8 cellular contexts compared by ENCODE assay signal in the genomic region with DNA sequence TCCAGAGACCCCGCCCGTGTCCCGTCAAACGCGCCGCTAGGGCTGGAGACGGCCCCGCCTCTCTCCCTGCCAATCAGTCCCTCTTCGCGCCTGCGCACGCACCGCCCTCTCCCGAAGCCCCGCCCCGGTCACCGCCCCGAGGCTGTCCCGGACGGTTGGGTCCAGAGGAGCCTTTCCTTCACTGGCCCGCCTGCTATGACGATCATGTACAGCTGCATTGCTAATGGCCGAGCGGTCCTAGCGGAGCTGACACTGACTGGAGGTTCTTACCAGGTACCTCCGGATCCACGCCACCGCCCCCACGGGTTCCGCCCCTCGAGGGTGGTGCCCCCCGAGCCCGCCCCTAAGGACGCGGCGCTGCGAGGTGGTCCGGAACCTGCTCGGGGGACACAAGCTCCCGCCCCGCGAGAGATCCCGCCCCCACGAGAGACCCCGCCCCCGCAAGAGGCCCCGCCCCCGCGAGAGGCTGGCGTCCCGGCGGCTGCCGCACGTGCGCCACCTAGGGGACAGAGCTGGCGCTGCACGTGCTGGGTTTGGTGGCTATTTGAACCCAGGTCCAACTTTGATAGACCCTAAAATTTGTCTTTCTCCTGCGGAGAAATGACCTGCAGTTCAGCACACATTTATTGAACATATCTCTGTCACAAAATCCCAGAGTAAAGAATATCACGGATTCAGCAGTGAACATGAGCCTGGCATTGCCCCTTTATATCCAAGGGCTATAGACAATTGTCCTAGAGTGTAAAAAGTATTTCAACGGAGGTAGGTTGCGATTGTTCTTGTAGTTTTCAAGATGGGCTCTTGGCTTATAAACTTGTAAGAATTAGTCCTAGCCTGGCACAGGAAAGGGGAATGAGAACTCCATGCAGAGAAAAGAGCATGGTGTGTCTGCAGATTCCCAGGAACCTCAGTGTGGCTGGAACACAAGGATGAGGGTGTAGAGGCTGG.
DNase-seq lines count a peak whose midpoint lies in the region; ATAC-seq and TF ChIP-seq lines count a peak whose summit lies in the region.

No MANE protein-coding gene starts in this region.

- H3K4me1 Mint-ChIP-seq in activated T-cell treated with anti-CD3 and anti-CD28 coated beads, Interleukin-2, amount 50 U/mL, for 72 hours (ENCODE audit: low read depth), result peaks cover 14% of the 10 kb centered on the region

- intact Hi-C loops in Panc1 (cut with micrococcal nuclease; ENCODE audit: unreplicated experiment), result no loop called here
- intact Hi-C loops in esophagus squamous epithelium (cut with DNase I), result loop anchor here (5.0 to 10.0 kb wide), 2 partner anchors 60 to 633 kb away; no protein-coding TSS in a partner anchor

- no TSS peak for BruUV-seq in Panc1 (replicated peaks; lab: Mats Ljungman, UMichigan)

- no peaks in the 10 kb centered on the region for H3K9me3 Mint-ChIP-seq in activated T-cell treated with anti-CD3 and anti-CD28 coated beads, Interleukin-2, amount 50 U/mL, for 72 hours

- DNase-seq in DMS53 (lab: John Stamatoyannopoulos, UW), result peak; percentile 98
- DNase-seq in Panc1 (ENCODE audit: low read depth, low spot score), result peak; percentile 58
- peak; percentile 100 for DNase-seq in activated T-cell treated with anti-CD3 and anti-CD28 coated beads, Interleukin-2, amount 50 U/mL, for 72 hours
- DNase-seq in esophagus squamous epithelium (lab: John Stamatoyannopoulos, UW), result peak; percentile 95
- peak; percentile 99 for DNase-seq in stimulated activated CD8-positive, alpha-beta memory T cell treated with anti-CD3 and anti-CD28 coated beads, Interleukin-7, amount 100 ng/mL, for 24 hours (ENCODE audit: low read depth)

- H3K36me3 ChIP-seq in KMS-11 (ENCODE audit: insufficient read depth) (no peaks in the 10 kb centered on the region), Panc1 (ENCODE audit: control insufficient read depth, insufficient read depth, low read length) (no peaks in the 10 kb centered on the region), esophagus squamous epithelium (no peaks in the 10 kb centered on the region), muscle layer of duodenum (ENCODE audit: control insufficient read depth in 1 of 2, insufficient read depth in 2 of 2, low read length in 2 of 2) (no peaks in the 10 kb centered on the region)

- H3K4me3 ChIP-seq in KMS-11 (IDR thresholded peaks at IDR 0.05; ENCODE audit: insufficient read depth, low read depth, low read length), result peak overlapping the region; percentile 79
- peak overlapping the region; percentile 40 to 57 for H3K4me3 ChIP-seq in Panc1 (ENCODE audit: low read depth in 2 of 2, low read length in 2 of 2)
- H3K4me3 ChIP-seq in esophagus squamous epithelium, result peak overlapping the region; percentile 26 to 71 (median 49)
- H3K4me3 ChIP-seq in muscle layer of duodenum (ENCODE audit: low read depth in 1 of 2, low read length in 2 of 2), result peak overlapping the region; percentile 62 to 72

- H3K27me3 ChIP-seq in KMS-11 (ENCODE audit: insufficient read depth, low read depth) (peaks cover 8% of the 10 kb centered on the region; the same call in 1 of the 2 replicates), Panc1 (ENCODE audit: control insufficient read depth, insufficient read depth, low read length) (no peaks in the 10 kb centered on the region), esophagus squamous epithelium (no peaks in the 10 kb centered on the region), muscle layer of duodenum (ENCODE audit: low read depth, low read length) (no peaks in the 10 kb centered on the region)

- CTCF ChIA-PET in Panc1 (lab: Charles Lee), result interaction anchor here (0.5 to 0.9 kb wide), 8 partner anchors 11 to 1188 kb away, joined by 4 to 12 read pairs (median 6); no protein-coding TSS in a partner anchor

- TF ChIP-seq CTCF in KMS-11 (conservative IDR thresholded peaks at IDR 0.05; ENCODE audit: low read depth, low read length), result peak; percentile 95
- peak; percentile 94 for TF ChIP-seq CTCF in Panc1 (IDR thresholded peaks at IDR 0.05)
- peak; percentile 70 to 97 (median 87) for TF ChIP-seq CTCF in esophagus squamous epithelium (IDR thresholded peaks at IDR 0.05)

- no peak overlapping the region for H3K27ac ChIP-seq in KMS-11
- no peak overlapping the region for H3K27ac ChIP-seq in Panc1 (ENCODE audit: low read length)
- peak overlapping the region; percentile 60 to 87 (median 76) for H3K27ac ChIP-seq in esophagus squamous epithelium
- no peak overlapping the region for H3K27ac ChIP-seq in muscle layer of duodenum (ENCODE audit: low read length)

- POLR2A ChIA-PET in Panc1 (lab: Charles Lee), result no interaction called here

- H4K20me1 ChIP-seq in KMS-11 (ENCODE audit: insufficient read depth), result no peaks in the 10 kb centered on the region

- in situ Hi-C loops in Panc1 (cut with HindIII; ENCODE audit: low pct_unique_long_range_greater_than_20kb, low sequenced_read_pairs), result no loop called here

- ATAC-seq in GM21786 (IDR thresholded peaks at IDR 0.05; ENCODE audit: unreplicated experiment), result peak; percentile 100
- peak; percentile 99 for ATAC-seq in Panc1
- ATAC-seq in activated T-cell treated with anti-CD3 and anti-CD28 coated beads, Interleukin-2, amount 50 U/mL, for 72 hours (replicated peaks in 1 of 2), result peak; percentile 98 to 99

- no peaks in the 10 kb centered on the region for H3K36me3 Mint-ChIP-seq in activated T-cell treated with anti-CD3 and anti-CD28 coated beads, Interleukin-2, amount 50 U/mL, for 72 hours (ENCODE audit: insufficient read depth in 2 of 2)

- H3K4me1 ChIP-seq in KMS-11 (ENCODE audit: low read depth, poor library complexity, severe bottlenecking) (peaks cover 12% of the 10 kb centered on the region), Panc1 (ENCODE audit: control insufficient read depth, insufficient read depth, low read length) (peaks cover 3% of the 10 kb centered on the region; the same call in 1 of the 2 replicates), esophagus squamous epithelium (peaks cover 0 to 14% (median 5%) of the 10 kb centered on the region in 3 donors), muscle layer of duodenum (ENCODE audit: control insufficient read depth in 1 of 2, insufficient read depth in 2 of 2, low read length in 2 of 2) (peaks cover 0 to 5% of the 10 kb centered on the region in 2 donors)

- no peak overlapping the region for H3K27ac Mint-ChIP-seq in activated T-cell treated with anti-CD3 and anti-CD28 coated beads, Interleukin-2, amount 50 U/mL, for 72 hours

- H3K4me2 ChIP-seq in KMS-11, result peak overlapping the region; percentile 83

- H3K4me3 Mint-ChIP-seq in activated T-cell treated with anti-CD3 and anti-CD28 coated beads, Interleukin-2, amount 50 U/mL, for 72 hours, result peak overlapping the region; percentile 78 to 80

- H3K9me3 ChIP-seq in Panc1 (ENCODE audit: control insufficient read depth, insufficient read depth, low read depth, low read length) (no peaks in the 10 kb centered on the region), esophagus squamous epithelium (no peaks in the 10 kb centered on the region), muscle layer of duodenum (ENCODE audit: control insufficient read depth in 1 of 2, low read length in 2 of 2) (no peaks in the 10 kb centered on the region)

- peak overlapping the region; percentile 94 for H2AFZ ChIP-seq in KMS-11 (ENCODE audit: low read depth)

- H3K9ac ChIP-seq in KMS-11, result no peak overlapping the region

- 5 to 16% methylated on average over 7 to 22 of the region's 61 CpGs for WGBS in esophagus squamous epithelium, 2 donors

- H3K27me3 Mint-ChIP-seq in activated T-cell treated with anti-CD3 and anti-CD28 coated beads, Interleukin-2, amount 50 U/mL, for 72 hours (ENCODE audit: low read depth), result peaks cover 15% of the 10 kb centered on the region

- TF ChIP-seq POLR2A in esophagus squamous epithelium (IDR thresholded peaks at IDR 0.05), result no peak

- no peaks in the 10 kb centered on the region for H3K79me2 ChIP-seq in KMS-11 (ENCODE audit: insufficient read depth, low read depth)

Comparison
In these comparisons a context has a peak if more than half of its experiments do, and no peak if none do; other contexts are left out.
1. H3K27ac ChIP-seq: peak in esophagus squamous epithelium (4 of 4); none in KMS-11 (single experiment), Panc1 (single experiment) and muscle layer of duodenum (single experiment).
2. Peak in every context shown above with its lines, with median percentiles within 50 percentile points of each other: DNase-seq, ATAC-seq, H3K4me3 ChIP-seq and CTCF ChIP-seq.